In the genomic region with DNA sequence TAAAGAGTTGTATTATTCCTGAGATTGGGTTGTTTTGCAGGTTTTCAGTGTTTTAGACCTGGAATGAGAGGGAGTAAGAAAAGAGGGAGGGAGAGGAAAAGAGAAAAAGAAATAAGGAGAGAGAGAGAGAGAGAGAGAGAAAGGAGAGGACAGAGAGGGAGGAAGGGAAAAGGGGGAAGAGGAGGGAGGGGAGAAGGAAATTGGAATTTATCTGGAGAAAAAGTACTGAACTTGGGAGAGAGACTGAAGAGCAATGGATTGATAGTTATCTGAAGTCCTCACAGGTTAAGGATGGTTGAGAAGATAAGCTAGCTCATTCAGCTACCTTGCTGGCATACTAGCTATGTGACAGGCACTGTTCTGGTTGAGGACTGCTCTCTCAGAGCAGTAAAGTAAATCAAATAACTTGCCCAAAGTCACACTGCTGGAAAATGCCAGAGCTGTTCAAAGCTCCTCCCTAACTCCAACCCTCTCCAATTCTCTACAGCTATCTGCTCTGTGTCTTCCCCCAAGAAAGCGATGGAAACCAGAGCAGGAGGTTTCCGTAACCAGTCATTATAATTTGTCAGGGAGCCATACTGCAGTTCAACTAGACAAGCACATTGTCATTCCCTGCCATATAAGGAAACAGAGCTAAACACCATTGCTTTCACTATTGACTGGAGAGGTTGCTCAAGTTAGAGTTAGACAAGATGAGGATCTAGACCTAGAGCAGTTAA, we compare ENCODE assay signal across 1 cellular context.
TF ChIP-seq lines count a peak whose summit lies in the region.

No MANE protein-coding gene starts in this region.

TF ChIP-seq in K562, 482 proteins besides CTCF, POLR2A, EP300 and RAD21 (continued from another document):
- TF ChIP-seq, protein P1, sequence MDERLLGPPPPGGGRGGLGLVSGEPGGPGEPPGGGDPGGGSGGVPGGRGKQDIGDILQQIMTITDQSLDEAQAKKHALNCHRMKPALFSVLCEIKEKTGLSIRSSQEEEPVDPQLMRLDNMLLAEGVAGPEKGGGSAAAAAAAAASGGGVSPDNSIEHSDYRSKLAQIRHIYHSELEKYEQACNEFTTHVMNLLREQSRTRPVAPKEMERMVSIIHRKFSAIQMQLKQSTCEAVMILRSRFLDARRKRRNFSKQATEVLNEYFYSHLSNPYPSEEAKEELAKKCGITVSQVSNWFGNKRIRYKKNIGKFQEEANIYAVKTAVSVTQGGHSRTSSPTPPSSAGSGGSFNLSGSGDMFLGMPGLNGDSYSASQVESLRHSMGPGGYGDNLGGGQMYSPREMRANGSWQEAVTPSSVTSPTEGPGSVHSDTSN (CRISPR knock-in tag; IDR thresholded peaks at IDR 0.05; ENCODE audit: low read depth) = no peak
- TF ChIP-seq, protein P1 (tag; conservative IDR thresholded peaks at IDR 0.05; ENCODE audit: low read depth) = 0 out of 2 replicates have a peak, but pooled peaks have one; percentile 7
- TF ChIP-seq, protein P2, sequence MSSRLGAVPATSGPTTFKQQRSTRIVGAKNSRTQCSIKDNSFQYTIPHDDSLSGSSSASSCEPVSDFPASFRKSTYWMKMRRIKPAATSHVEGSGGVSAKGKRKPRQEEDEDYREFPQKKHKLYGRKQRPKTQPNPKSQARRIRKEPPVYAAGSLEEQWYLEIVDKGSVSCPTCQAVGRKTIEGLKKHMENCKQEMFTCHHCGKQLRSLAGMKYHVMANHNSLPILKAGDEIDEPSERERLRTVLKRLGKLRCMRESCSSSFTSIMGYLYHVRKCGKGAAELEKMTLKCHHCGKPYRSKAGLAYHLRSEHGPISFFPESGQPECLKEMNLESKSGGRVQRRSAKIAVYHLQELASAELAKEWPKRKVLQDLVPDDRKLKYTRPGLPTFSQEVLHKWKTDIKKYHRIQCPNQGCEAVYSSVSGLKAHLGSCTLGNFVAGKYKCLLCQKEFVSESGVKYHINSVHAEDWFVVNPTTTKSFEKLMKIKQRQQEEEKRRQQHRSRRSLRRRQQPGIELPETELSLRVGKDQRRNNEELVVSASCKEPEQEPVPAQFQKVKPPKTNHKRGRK (tag; IDR thresholded peaks at IDR 0.05) = peak; percentile 94
- TF ChIP-seq MEF2D (tag; conservative IDR thresholded peaks at IDR 0.05; ENCODE audit: low read depth) (no peak), CBFB (CRISPR knock-in tag; IDR thresholded peaks at IDR 0.05) (no peak), SRF (CRISPR knock-in tag; IDR thresholded peaks at IDR 0.05) (peak in 1 of 2 experiments; percentile 85; a peak in 2 of 4 replicates), POLR3G (IDR thresholded peaks at IDR 0.05; ENCODE audit: extremely low read depth, insufficient read length, insufficient replicate concordance) (no peak)
- TF ChIP-seq, protein P3, sequence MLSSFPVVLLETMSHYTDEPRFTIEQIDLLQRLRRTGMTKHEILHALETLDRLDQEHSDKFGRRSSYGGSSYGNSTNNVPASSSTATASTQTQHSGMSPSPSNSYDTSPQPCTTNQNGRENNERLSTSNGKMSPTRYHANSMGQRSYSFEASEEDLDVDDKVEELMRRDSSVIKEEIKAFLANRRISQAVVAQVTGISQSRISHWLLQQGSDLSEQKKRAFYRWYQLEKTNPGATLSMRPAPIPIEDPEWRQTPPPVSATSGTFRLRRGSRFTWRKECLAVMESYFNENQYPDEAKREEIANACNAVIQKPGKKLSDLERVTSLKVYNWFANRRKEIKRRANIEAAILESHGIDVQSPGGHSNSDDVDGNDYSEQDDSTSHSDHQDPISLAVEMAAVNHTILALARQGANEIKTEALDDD (IDR thresholded peaks at IDR 0.05) = peak; percentile 58; the same call in 1 of the 2 replicates
TF ChIP-seq in K562: peak in this region for 8.
